In the genomic region with DNA sequence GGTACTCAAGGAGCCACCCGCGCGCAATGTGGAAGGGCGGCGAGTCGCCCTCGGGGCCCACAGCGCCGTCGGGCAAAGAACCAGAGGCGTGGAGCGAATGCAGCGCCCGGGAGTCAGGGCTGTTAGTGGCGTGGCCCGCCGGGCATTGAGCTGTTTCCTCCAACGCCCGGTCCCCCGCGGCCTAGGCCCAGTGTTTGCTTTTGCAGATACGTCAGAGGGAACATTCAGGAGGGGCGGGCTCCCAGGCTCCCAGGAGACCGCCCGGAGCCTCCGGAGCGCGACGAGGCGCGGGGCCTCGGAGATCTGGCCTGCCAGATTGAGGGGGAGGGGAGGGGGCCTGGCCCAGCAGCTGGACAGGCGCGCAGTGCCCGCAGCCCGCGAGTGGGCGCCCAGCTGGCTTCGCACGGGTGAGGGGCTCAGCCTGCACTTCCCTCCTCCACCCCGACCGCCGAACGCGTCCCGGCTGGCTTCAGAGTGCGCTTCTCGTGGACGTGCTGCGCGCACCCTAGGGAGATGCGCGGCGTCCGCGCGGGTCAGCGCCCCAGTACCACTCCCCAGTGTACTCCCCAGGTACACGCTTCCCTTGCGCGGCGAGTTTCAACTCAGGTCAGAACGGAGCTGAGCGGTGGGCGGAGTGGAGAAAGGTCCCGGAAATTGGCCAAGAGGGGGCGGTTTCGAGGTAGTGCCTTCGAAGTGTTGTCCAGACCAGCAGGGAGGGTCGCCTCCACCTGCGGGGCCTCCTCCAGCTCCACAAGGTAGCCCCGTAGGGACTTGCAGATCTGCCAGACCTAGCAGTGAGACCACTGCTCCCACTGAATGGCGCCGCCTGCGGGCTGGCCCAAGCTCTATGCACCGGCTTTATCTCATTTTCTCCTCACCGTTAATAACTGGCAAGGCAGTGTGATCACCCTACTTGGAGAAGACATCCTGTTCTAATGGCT, we compare ENCODE assay signal across 12 cellular contexts.
DNase-seq lines count a peak whose midpoint lies in the region; ATAC-seq and TF ChIP-seq lines count a peak whose summit lies in the region.
"Had no signal": no experiment of that assay in that cellular context is flagged by ENCODE, and none has a peak within 500 bp of the region (broad histone marks: within the 10 kb centered on the region; RNA-seq: fewer than 3 reads in every experiment).

No MANE protein-coding gene starts in this region.

- peak overlapping the region; percentile 79 for H3K4me3 Mint-ChIP-seq in activated naive CD8-positive, alpha-beta T cell
- H3K4me3 Mint-ChIP-seq in activated naive CD8-positive, alpha-beta T cell treated with anti-CD3 and anti-CD28 coated beads, Interleukin-2, amount 50 U/mL, for 24 hours, result no peak overlapping the region
- H3K4me3 Mint-ChIP-seq in endothelial cell (ENCODE audit: unreplicated experiment) (peak overlapping the region; percentile 8), mesothelial cell of epicardium (peak overlapping the region; percentile 52), type B pancreatic cell (peak overlapping the region; percentile 83), immature natural killer cell (no peak overlapping the region)
- H3K4me3 Mint-ChIP-seq: dendritic cell treated with granulocyte-macrophage colony-stimulating factor and Interleukin-4, amounts not matched to agents 40 ng/mL and 50 ng/mL, for 4 days had no signal

- H3K9me3 Mint-ChIP-seq in activated naive CD8-positive, alpha-beta T cell (ENCODE audit: low read depth), result no peaks in the 10 kb centered on the region
- H3K9me3 Mint-ChIP-seq in activated naive CD8-positive, alpha-beta T cell treated with anti-CD3 and anti-CD28 coated beads, Interleukin-2, amount 50 U/mL, for 24 hours, result no peaks in the 10 kb centered on the region
- H3K9me3 Mint-ChIP-seq in endothelial cell (ENCODE audit: unreplicated experiment) (no peaks in the 10 kb centered on the region), mesothelial cell of epicardium (no peaks in the 10 kb centered on the region), type B pancreatic cell (no peaks in the 10 kb centered on the region), immature natural killer cell (peaks cover 0 to 5% (median under 1%) of the 10 kb centered on the region in 6 donors)
- H3K9me3 Mint-ChIP-seq: dendritic cell treated with granulocyte-macrophage colony-stimulating factor and Interleukin-4, amounts not matched to agents 40 ng/mL and 50 ng/mL, for 4 days had no signal

- H3K36me3 Mint-ChIP-seq in activated naive CD8-positive, alpha-beta T cell, result peaks cover 2% of the 10 kb centered on the region
- H3K36me3 Mint-ChIP-seq in activated naive CD8-positive, alpha-beta T cell treated with anti-CD3 and anti-CD28 coated beads, Interleukin-2, amount 50 U/mL, for 24 hours (ENCODE audit: low read depth), result peaks cover 1% of the 10 kb centered on the region
- H3K36me3 Mint-ChIP-seq in endothelial cell (ENCODE audit: low read depth, unreplicated experiment) (no peaks in the 10 kb centered on the region), mesothelial cell of epicardium (no peaks in the 10 kb centered on the region), type B pancreatic cell (peaks cover 3% of the 10 kb centered on the region), immature natural killer cell (peaks cover 0 to 9% (median 5%) of the 10 kb centered on the region in 3 donors)

- 15% methylated on average over 8 of the region's 77 CpGs; no CpG with 5 or more reads in 1 of the 2 donors for WGBS in gastroesophageal sphincter (ENCODE audit: low coverage in 1 of 2), 2 donors

- TF ChIP-seq CTCF in endothelial cell (IDR thresholded peaks at IDR 0.05; ENCODE audit: unreplicated experiment), result peak; percentile 33
- TF ChIP-seq CTCF in mesothelial cell of epicardium (IDR thresholded peaks at IDR 0.05; ENCODE audit: unreplicated experiment), result peak; percentile 15
- TF ChIP-seq CTCF in type B pancreatic cell (conservative IDR thresholded peaks at IDR 0.05), result peak; percentile 54
- TF ChIP-seq CTCF in gastroesophageal sphincter (IDR thresholded peaks at IDR 0.05), result no peak

- H3K27ac ChIP-seq in gastroesophageal sphincter, result no peak overlapping the region

- DNase-seq in activated naive CD8-positive, alpha-beta T cell treated with anti-CD3 and anti-CD28 coated beads, Interleukin-2, amount 50 U/mL, for 24 hours, result no peak
- DNase-seq in endothelial cell (ENCODE audit: low spot score) (peak; percentile 61), mesothelial cell of epicardium (ENCODE audit: low spot score in 2 of 2, unreplicated experiment in 2 of 2) (peak in 1 of 2 experiments; percentile 47), type B pancreatic cell (ENCODE audit: extremely low spot score, unreplicated experiment) (no peak), immature natural killer cell (no peak), activated gamma-delta T cell treated with Interleukin-2 at 50 U/mL for 16 hours (no peak)
- DNase-seq: Kasumi-1, NCI-H446 treated with DMSO at 0.1 percent for 48 hours, SHP77 had no signal

- H3K4me1 Mint-ChIP-seq in activated naive CD8-positive, alpha-beta T cell (ENCODE audit: low read depth), result peaks cover 25% of the 10 kb centered on the region
- peaks cover 16% of the 10 kb centered on the region for H3K4me1 Mint-ChIP-seq in activated naive CD8-positive, alpha-beta T cell treated with anti-CD3 and anti-CD28 coated beads, Interleukin-2, amount 50 U/mL, for 24 hours
- H3K4me1 Mint-ChIP-seq in endothelial cell (ENCODE audit: unreplicated experiment) (peaks cover 16% of the 10 kb centered on the region), mesothelial cell of epicardium (peaks cover 24% of the 10 kb centered on the region), type B pancreatic cell (ENCODE audit: unreplicated experiment) (peaks cover 35% of the 10 kb centered on the region), immature natural killer cell (peaks cover 3 to 5% of the 10 kb centered on the region in 2 donors)

- no peak for TF ChIP-seq POLR2A in gastroesophageal sphincter (IDR thresholded peaks at IDR 0.05)

- no peak for TF ChIP-seq EP300 in gastroesophageal sphincter (IDR thresholded peaks at IDR 0.05)

- peak overlapping the region in 1 of 2 donors; percentile 11 for H3K4me3 ChIP-seq in gastroesophageal sphincter

- peaks cover 99% of the 10 kb centered on the region for H3K27me3 ChIP-seq in gastroesophageal sphincter

- peaks cover 0 to 37% (median 19%) of the 10 kb centered on the region in 3 donors for H3K4me1 ChIP-seq in gastroesophageal sphincter

- no peak for ATAC-seq in activated naive CD8-positive, alpha-beta T cell treated with anti-CD3 and anti-CD28 coated beads, Interleukin-2, amount 50 U/mL, for 24 hours
- no peak for ATAC-seq in gastroesophageal sphincter

- no peaks in the 10 kb centered on the region for H3K36me3 ChIP-seq in gastroesophageal sphincter

- H3K27ac Mint-ChIP-seq in activated naive CD8-positive, alpha-beta T cell, result no peak overlapping the region
- no peak overlapping the region for H3K27ac Mint-ChIP-seq in activated naive CD8-positive, alpha-beta T cell treated with anti-CD3 and anti-CD28 coated beads, Interleukin-2, amount 50 U/mL, for 24 hours
- no peak overlapping the region for H3K27ac Mint-ChIP-seq in endothelial cell (ENCODE audit: unreplicated experiment)
- no peak overlapping the region for H3K27ac Mint-ChIP-seq in mesothelial cell of epicardium
- peak overlapping the region; percentile 25 for H3K27ac Mint-ChIP-seq in type B pancreatic cell
- no peak overlapping the region for H3K27ac Mint-ChIP-seq in immature natural killer cell
- H3K27ac Mint-ChIP-seq: dendritic cell treated with granulocyte-macrophage colony-stimulating factor and Interleukin-4, amounts not matched to agents 40 ng/mL and 50 ng/mL, for 4 days had no signal

- no peaks in the 10 kb centered on the region for H3K9me3 ChIP-seq in gastroesophageal sphincter

- peaks cover 64% of the 10 kb centered on the region for H3K27me3 Mint-ChIP-seq in activated naive CD8-positive, alpha-beta T cell
- peaks cover 90% of the 10 kb centered on the region for H3K27me3 Mint-ChIP-seq in activated naive CD8-positive, alpha-beta T cell treated with anti-CD3 and anti-CD28 coated beads, Interleukin-2, amount 50 U/mL, for 24 hours
- H3K27me3 Mint-ChIP-seq in endothelial cell (ENCODE audit: unreplicated experiment), result peaks cover 52% of the 10 kb centered on the region
- peaks cover 98% of the 10 kb centered on the region for H3K27me3 Mint-ChIP-seq in mesothelial cell of epicardium (ENCODE audit: low read depth)
- H3K27me3 Mint-ChIP-seq in type B pancreatic cell, result peaks cover 95% of the 10 kb centered on the region
- peaks cover 21 to 47% (median 38%) of the 10 kb centered on the region in 3 donors for H3K27me3 Mint-ChIP-seq in immature natural killer cell (ENCODE audit: low read depth in 3 of 3)

Comparison
In these comparisons a context has a peak if more than half of its experiments do, and no peak if none do; other contexts are left out.
1. H3K4me3 Mint-ChIP-seq: peak in activated naive CD8-positive, alpha-beta T cell (single experiment), endothelial cell (single experiment), mesothelial cell of epicardium (single experiment) and type B pancreatic cell (single experiment); none in activated naive CD8-positive, alpha-beta T cell treated with anti-CD3 and anti-CD28 coated beads, Interleukin-2, amount 50 U/mL, for 24 hours (single experiment) and immature natural killer cell (0 of 5).
2. CTCF ChIP-seq: peak in endothelial cell (single experiment), mesothelial cell of epicardium (single experiment) and type B pancreatic cell (single experiment); none in gastroesophageal sphincter (0 of 4).